8 cellular contexts compared by ENCODE assay signal in genomic region chr15:74616020-74616939, GRCh38. TPM values are rescaled to one million over a fixed set of nuclear protein-coding genes. Genes with fewer than 3 reads are reported as not detected.
DNase-seq lines count a peak whose midpoint lies in the region; ATAC-seq and TF ChIP-seq lines count a peak whose summit lies in the region.

No MANE protein-coding gene starts in this region.

- H3K36me3 ChIP-seq in SK-N-SH (replicated peaks in 1 of 2; ENCODE audit: control insufficient read depth in 1 of 2, insufficient read depth in 2 of 2, low read length in 1 of 2): peaks cover under 1 to 30% of the 10 kb centered on the region in 2 experiments
- H3K36me3 ChIP-seq in prostate gland: peaks cover 0 to 6% of the 10 kb centered on the region in 2 donors
- peaks cover 0 to 20% of the 10 kb centered on the region in 2 donors for H3K36me3 ChIP-seq in vagina

- DNase-seq in EH (ENCODE audit: low read depth): peak; percentile 77
- peak; percentile 68 for DNase-seq in SK-N-SH
- DNase-seq in activated naive CD8-positive, alpha-beta T cell treated with anti-CD3 and anti-CD28 coated beads, Interleukin-2, amount 50 U/mL, for 24 hours: peak; percentile 72
- peak; percentile 85 for DNase-seq in left cardiac atrium
- peak; percentile 45 for DNase-seq in prostate gland (ENCODE audit: low spot score)
- DNase-seq in vagina (ENCODE audit: extremely low spot score in 2 of 2): no peak

- H3K27me3 ChIP-seq in SK-N-SH (ENCODE audit: insufficient read depth) (no peaks in the 10 kb centered on the region), prostate gland (replicated peaks; ENCODE audit: insufficient read depth) (no peaks in the 10 kb centered on the region), vagina (no peaks in the 10 kb centered on the region)

- 3% methylated on average over 16 of the region's 41 CpGs for WGBS in SK-N-SH (ENCODE audit: low lambda C conversion rate)
- WGBS in prostate gland: under 1% methylated on average over 41 of the region's 41 CpGs

- CTCF ChIA-PET in SK-N-SH (lab: Yijun Ruan, JAX): interaction anchor here (0.9 to 39.4 kb wide), 11 partner anchors 9 to 624 kb away, joined by 3 to 1109 read pairs (median 5); partner anchors contain the start of genes ARID3B and CSK

- H3K27me3 Mint-ChIP-seq in activated naive CD8-positive, alpha-beta T cell treated with anti-CD3 and anti-CD28 coated beads, Interleukin-2, amount 50 U/mL, for 24 hours: no peaks in the 10 kb centered on the region

- H3K9me3 Mint-ChIP-seq in activated naive CD8-positive, alpha-beta T cell treated with anti-CD3 and anti-CD28 coated beads, Interleukin-2, amount 50 U/mL, for 24 hours: no peaks in the 10 kb centered on the region

- peaks cover 53% of the 10 kb centered on the region for H4K20me1 ChIP-seq in SK-N-SH (ENCODE audit: insufficient read depth)

- no peaks in the 10 kb centered on the region for H3K9me2 ChIP-seq in SK-N-SH

- H3K79me2 ChIP-seq in SK-N-SH (ENCODE audit: insufficient read depth): peaks cover 65% of the 10 kb centered on the region

- H3K9me3 ChIP-seq in SK-N-SH (no peaks in the 10 kb centered on the region), prostate gland (no peaks in the 10 kb centered on the region), vagina (no peaks in the 10 kb centered on the region)

- peaks cover 63% of the 10 kb centered on the region for H3K4me1 Mint-ChIP-seq in activated naive CD8-positive, alpha-beta T cell treated with anti-CD3 and anti-CD28 coated beads, Interleukin-2, amount 50 U/mL, for 24 hours

- POLR2A ChIA-PET in SK-N-SH (lab: Yijun Ruan, JAX): interaction anchor here (0.9 to 4.3 kb wide), 6 partner anchors 11 to 155 kb away, joined by 4 to 33 read pairs (median 14); partner anchors contain the start of genes ARID3B and UBL7

- H3K4me1 ChIP-seq in SK-N-SH (ENCODE audit: control insufficient read depth in 1 of 2, insufficient read depth in 2 of 2, low read depth in 1 of 2, low read length in 1 of 2) (peaks cover 0 to 25% of the 10 kb centered on the region in 2 experiments; a peak in 2 of 4 replicates), prostate gland (replicated peaks) (peaks cover 19% of the 10 kb centered on the region), vagina (peaks cover 57% of the 10 kb centered on the region)

- TF ChIP-seq CTCF in SK-N-SH (IDR thresholded peaks at IDR 0.05): no peak
- no peak for TF ChIP-seq CTCF in prostate gland (IDR thresholded peaks at IDR 0.05)
- TF ChIP-seq CTCF in vagina (IDR thresholded peaks at IDR 0.05): no peak

- H3K4me3 ChIP-seq in SK-N-SH (ENCODE audit: low read depth in 2 of 2, low read length in 1 of 2) (peak overlapping the region; percentile 98 to 99), prostate gland (peak overlapping the region; percentile 98 to 100), vagina (peak overlapping the region; percentile 95 to 98)

- intact Hi-C loops in left cardiac atrium (cut with DNase I) (loop anchor here in 1 of 2 donors (10.0 kb wide), 1 partner anchor 151 kb away; the partner anchor contains the start of gene UBL7), prostate gland (cut with DNase I) (loop anchor here (5.0 to 10.0 kb wide), 2 partner anchors 154 to 621 kb away; partner anchors contain the start of genes PML, STOML1 and UBL7), vagina (cut with DNase I) (no loop called here)

- TF ChIP-seq RAD21 in SK-N-SH (IDR thresholded peaks at IDR 0.05; ENCODE audit: low read length): no peak

- no peak for TF ChIP-seq EP300 in SK-N-SH (IDR thresholded peaks at IDR 0.05; ENCODE audit: borderline replicate concordance in 1 of 2, low read depth in 1 of 2, low read length in 1 of 2)

- H3K27ac ChIP-seq in SK-N-SH (ENCODE audit: low read depth in 2 of 2, low read length in 1 of 2): peak overlapping the region; percentile 87 to 92
- H3K27ac ChIP-seq in prostate gland: peak overlapping the region; percentile 95 to 96
- H3K27ac ChIP-seq in vagina: peak overlapping the region; percentile 91

- H3K9ac ChIP-seq in SK-N-SH: peak overlapping the region; percentile 98

- peak overlapping the region; percentile 92 for H3K4me3 Mint-ChIP-seq in activated naive CD8-positive, alpha-beta T cell treated with anti-CD3 and anti-CD28 coated beads, Interleukin-2, amount 50 U/mL, for 24 hours

- H2AFZ ChIP-seq in SK-N-SH (ENCODE audit: low read depth): peak overlapping the region; percentile 78; the same call in 1 of the 2 replicates

- H3F3A ChIP-seq in SK-N-SH (replicated peaks; ENCODE audit: insufficient read depth): peaks cover 22% of the 10 kb centered on the region

- ATAC-seq in HG03045 (IDR thresholded peaks at IDR 0.05; ENCODE audit: unreplicated experiment): peak; percentile 6
- ATAC-seq in activated naive CD8-positive, alpha-beta T cell treated with anti-CD3 and anti-CD28 coated beads, Interleukin-2, amount 50 U/mL, for 24 hours: no peak
- peak; percentile 10 for ATAC-seq in left cardiac atrium
- no peak for ATAC-seq in GM19463 (IDR thresholded peaks at IDR 0.05; ENCODE audit: unreplicated experiment)

- H3K27ac Mint-ChIP-seq in activated naive CD8-positive, alpha-beta T cell treated with anti-CD3 and anti-CD28 coated beads, Interleukin-2, amount 50 U/mL, for 24 hours: peak overlapping the region; percentile 90

- H3K36me3 Mint-ChIP-seq in activated naive CD8-positive, alpha-beta T cell treated with anti-CD3 and anti-CD28 coated beads, Interleukin-2, amount 50 U/mL, for 24 hours (ENCODE audit: low read depth): peaks cover 20% of the 10 kb centered on the region

- TF ChIP-seq POLR2A in prostate gland (IDR thresholded peaks at IDR 0.05): peak; percentile 58
- no peak for TF ChIP-seq POLR2A in vagina (IDR thresholded peaks at IDR 0.05)

- peak overlapping the region; percentile 96 for H3K4me2 ChIP-seq in SK-N-SH

TF ChIP-seq in SK-N-SH, 30 proteins besides CTCF, POLR2A, EP300 and RAD21 (continues in another document):
- TF ChIP-seq SIN3A (IDR thresholded peaks at IDR 0.05; ENCODE audit: borderline replicate concordance, low read depth, low read length) (0 out of 2 replicates have a peak, but pooled peaks have one; percentile 16), NRF1 (IDR thresholded peaks at IDR 0.05; ENCODE audit: low read depth, low read length) (no peak), FOXM1 (IDR thresholded peaks at IDR 0.05; ENCODE audit: low read depth) (no peak), NFIC (IDR thresholded peaks at IDR 0.05; ENCODE audit: borderline replicate concordance) (peak; percentile 47; the same call in 1 of the 2 replicates), GATA2 (CRISPR knock-in tag; IDR thresholded peaks at IDR 0.05) (0 out of 2 replicates have a peak, but pooled peaks have one; percentile 3), TEAD4 (IDR thresholded peaks at IDR 0.05; ENCODE audit: borderline replicate concordance, insufficient read depth) (no peak), POLR2AphosphoS5 (IDR thresholded peaks at IDR 0.05; ENCODE audit: low read depth, low read length) (peak; percentile 50; the same call in 1 of the 2 replicates), MAX (IDR thresholded peaks at IDR 0.05; ENCODE audit: low read depth) (no peak), PBX3 (IDR thresholded peaks at IDR 0.05) (no peak), CHD2 (IDR thresholded peaks at IDR 0.05; ENCODE audit: low read length, partially characterized antibody) (no peak), ZBTB33 (IDR thresholded peaks at IDR 0.05; ENCODE audit: borderline replicate concordance, low read depth) (no peak)

RNA-seq across cellular contexts. Expression of gene CLK3, which starts 0.6 kb away (rescaled TPM):
- polyA plus RNA-seq in SK-N-SH (2012; rRNA removed): 67.7 and 72.4 TPM in 2 replicates
- polyA plus RNA-seq in SK-N-SH (2012; cell fraction: cytosol; rRNA removed): 32.3 and 44.4 TPM in 2 replicates
- 210 and 306 TPM in 2 replicates for polyA plus RNA-seq in SK-N-SH (2012; cell fraction: nucleus; rRNA removed)
- total RNA-seq in left cardiac atrium (10 to 100 TPM; 44.2 to 44.3 TPM), prostate gland (100 to 1,000 TPM; 140 to 180 TPM), vagina (89.1 TPM)

Comparison
In these comparisons a context has a peak if more than half of its experiments do, and no peak if none do; other contexts are left out.
1. DNase-seq: peak in EH (single experiment), SK-N-SH (single experiment), activated naive CD8-positive, alpha-beta T cell treated with anti-CD3 and anti-CD28 coated beads, Interleukin-2, amount 50 U/mL, for 24 hours (single experiment), left cardiac atrium (single experiment) and prostate gland (single experiment); none in vagina (0 of 2).
2. ATAC-seq: peak in HG03045 (single experiment) and left cardiac atrium (2 of 2); none in activated naive CD8-positive, alpha-beta T cell treated with anti-CD3 and anti-CD28 coated beads, Interleukin-2, amount 50 U/mL, for 24 hours (single experiment) and GM19463 (single experiment).
3. Peak in every context shown above with its lines, with median percentiles within 50 percentile points of each other: H3K27ac ChIP-seq and H3K4me3 ChIP-seq.